Comparison of ENCODE assay signal across 22 cellular contexts in the genomic region with DNA sequence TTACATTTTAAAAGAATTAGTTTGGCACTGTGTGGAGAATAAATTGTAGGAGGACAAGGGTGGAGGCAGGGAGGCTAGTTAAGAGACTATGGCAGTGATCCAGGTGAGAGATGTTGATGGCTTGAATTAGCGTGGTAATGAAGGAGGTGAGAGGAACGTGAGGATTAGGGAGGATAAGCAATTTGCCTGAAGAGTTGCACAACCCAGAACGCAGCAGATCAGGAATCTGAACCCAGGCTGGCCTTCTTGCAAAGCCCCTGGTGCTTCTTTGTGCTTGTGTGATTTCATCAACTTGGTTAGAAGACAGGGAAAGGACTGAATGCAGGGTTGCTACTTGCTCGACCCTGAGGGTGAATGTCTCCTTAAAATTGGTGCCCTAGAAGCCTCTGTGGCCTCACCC.
"Had no signal": no experiment of that assay in that cellular context is flagged by ENCODE, and none has a peak within 500 bp of the region (broad histone marks: within the 10 kb centered on the region; RNA-seq: fewer than 3 reads in every experiment).

No MANE protein-coding gene starts in this region.

- H3K4me3 Mint-ChIP-seq: endodermal cell; naive thymus-derived CD8-positive, alpha-beta T cell; neural crest cell; stimulated activated effector memory CD8-positive, alpha-beta T cell treated with anti-CD3 and anti-CD28 coated beads, Interleukin-12 subunit alpha, Interleukin-12 subunit beta, amount 100 ng/mL, for 72 hours; type B pancreatic cell had no signal

- DNase-seq: colonic mucosa; effector CD4-positive, alpha-beta T cell; endodermal cell; erythroblast; foreskin melanocyte; head of caudate nucleus; hippocampal formation; kidney glomerular epithelial cell; mammary epithelial cell; mucosa of descending colon; naive thymus-derived CD8-positive, alpha-beta T cell; nucleus accumbens; ovary; right cardiac atrium; stimulated activated CD4-positive, alpha-beta T cell treated with anti-CD3 and anti-CD28 coated beads, Interleukin-4, amount 100 ng/mL, for 1 hour; stimulated activated CD8-positive, alpha-beta memory T cell treated with anti-CD3 and anti-CD28 coated beads, Interleukin-4, amount 100 ng/mL, for 48 hours; stimulated activated naive CD8-positive, alpha-beta T cell treated with anti-CD3 and anti-CD28 coated beads, Interleukin-15, Interleukin-2, amounts not matched to agents 100 U/mL and 50 U/mL, for 24 hours; thyroid gland had no signal

- ATAC-seq: mucosa of descending colon; naive thymus-derived CD8-positive, alpha-beta T cell; right cardiac atrium; stimulated activated effector memory CD8-positive, alpha-beta T cell treated with anti-CD3 and anti-CD28 coated beads, Interleukin-12 subunit alpha, Interleukin-12 subunit beta, amount 100 ng/mL, for 72 hours; stimulated activated naive CD8-positive, alpha-beta T cell treated with anti-CD3 and anti-CD28 coated beads, Interleukin-15, Interleukin-2, amounts not matched to agents 100 U/mL and 50 U/mL, for 24 hours had no signal

- H3K27me3 Mint-ChIP-seq: naive thymus-derived CD8-positive, alpha-beta T cell; type B pancreatic cell had no signal

- H3K9me3 Mint-ChIP-seq: endodermal cell; naive thymus-derived CD8-positive, alpha-beta T cell; neural crest cell; stimulated activated effector memory CD8-positive, alpha-beta T cell treated with anti-CD3 and anti-CD28 coated beads, Interleukin-12 subunit alpha, Interleukin-12 subunit beta, amount 100 ng/mL, for 72 hours; type B pancreatic cell had no signal

- H3K27ac Mint-ChIP-seq: endodermal cell; progenitor cell of endocrine pancreas; stimulated activated effector memory CD8-positive, alpha-beta T cell treated with anti-CD3 and anti-CD28 coated beads, Interleukin-12 subunit alpha, Interleukin-12 subunit beta, amount 100 ng/mL, for 72 hours; type B pancreatic cell had no signal
